ENCODE assay signal across 26 cellular contexts in genomic region chr12:124305136-124305535, GRCh38. TPM values are rescaled to one million over a fixed set of nuclear protein-coding genes. Genes with fewer than 3 reads are reported as not detected.
"Had no signal": no experiment of that assay in that cellular context is flagged by ENCODE, and none has a peak within 500 bp of the region (broad histone marks: within the 10 kb centered on the region; RNA-seq: fewer than 3 reads in every experiment).

No MANE protein-coding gene starts in this region.

- H3K27ac Mint-ChIP-seq: nephron; progenitor cell of endocrine pancreas; stimulated activated naive CD8-positive, alpha-beta T cell treated with anti-CD3 and anti-CD28 coated beads, Interleukin-15, amount 100 ng/mL, for 72 hours had no signal

- H3K36me3 ChIP-seq: pancreas, right lobe of liver, suprapubic skin, transverse colon, upper lobe of right lung, uterus had no signal

- H3K4me1 Mint-ChIP-seq: central memory CD8-positive, alpha-beta T cell; nephron; stimulated activated naive CD8-positive, alpha-beta T cell treated with anti-CD3 and anti-CD28 coated beads, Interleukin-15, amount 100 ng/mL, for 72 hours had no signal

- FAIRE-seq: endothelial cell of umbilical vein, frontal cortex, keratinocyte, pancreas, small intestine had no signal

- H3K9me3 ChIP-seq: pancreas, right lobe of liver, suprapubic skin, transverse colon, upper lobe of right lung, uterus had no signal

- DNase-seq: dermis blood vessel endothelial cell; effector memory CD4-positive, alpha-beta T cell; hypothalamus; occipital lobe; pancreas; small intestine; stimulated activated CD4-positive, alpha-beta T cell treated with anti-CD3 and anti-CD28 coated beads, Interleukin-12 subunit alpha, Interleukin-12 subunit beta, amount 100 ng/mL, for 4 hours; stimulated activated CD4-positive, alpha-beta T cell treated with anti-CD3 and anti-CD28 coated beads, Interleukin-1b, Interleukin-23, amount 100 ng/mL, for 48 hours; stimulated activated CD4-positive, alpha-beta T cell treated with anti-CD3 and anti-CD28 coated beads, Interleukin-4, amount 100 ng/mL, for 1 hour; stimulated activated CD8-positive, alpha-beta memory T cell treated with anti-CD3 and anti-CD28 coated beads, Interleukin-4, amount 100 ng/mL, for 48 hours; stimulated activated naive CD4-positive, alpha-beta T cell; stimulated activated naive CD8-positive, alpha-beta T cell treated with anti-CD3 and anti-CD28 coated beads, Interleukin-15, amount 100 ng/mL, for 72 hours; transverse colon; upper lobe of right lung; uterus had no signal

- H3K4me1 ChIP-seq: pancreas, right lobe of liver, suprapubic skin, transverse colon, upper lobe of right lung, uterus had no signal

- H3K9me3 Mint-ChIP-seq: central memory CD8-positive, alpha-beta T cell; nephron; stimulated activated naive CD8-positive, alpha-beta T cell treated with anti-CD3 and anti-CD28 coated beads, Interleukin-15, amount 100 ng/mL, for 72 hours had no signal

- H3K4me3 ChIP-seq: coronary artery, pancreas, right lobe of liver, suprapubic skin, transverse colon, upper lobe of right lung, uterus had no signal

- H3K27ac ChIP-seq: coronary artery, pancreas, right lobe of liver, suprapubic skin, transverse colon, upper lobe of right lung, uterus had no signal

- H3K4me3 Mint-ChIP-seq: central memory CD8-positive, alpha-beta T cell; nephron; stimulated activated naive CD8-positive, alpha-beta T cell treated with anti-CD3 and anti-CD28 coated beads, Interleukin-15, amount 100 ng/mL, for 72 hours had no signal

- H3K27me3 ChIP-seq: pancreas, right lobe of liver, transverse colon, upper lobe of right lung, uterus had no signal

RNA-seq across cellular contexts. Expression of gene RFLNA, which starts 10.2 kb away (rescaled TPM):
- total RNA-seq: left lobe of liver, mesenteric fat pad had no signal
